Comparison of ENCODE assay signal across 27 cellular contexts in genomic region chr3:36803096-36803811, GRCh38. TPM values are rescaled to one million over a fixed set of nuclear protein-coding genes. Genes with fewer than 3 reads are reported as not detected.
"Had no signal": no experiment of that assay in that cellular context is flagged by ENCODE, and none has a peak within 500 bp of the region (broad histone marks: within the 10 kb centered on the region; RNA-seq: fewer than 3 reads in every experiment).

No MANE protein-coding gene starts in this region.

- DNase-seq: effector memory CD8-positive, alpha-beta T cell; foreskin keratinocyte; heart left ventricle; kidney; mesenchymal stem cell; mucosa of descending colon; naive B cell; right cardiac atrium; sigmoid colon; stimulated activated CD4-positive, alpha-beta T cell treated with anti-CD3 and anti-CD28 coated beads, Interleukin-2, amount 100 ng/mL, for 24 hours; stimulated activated CD4-positive, alpha-beta T cell treated with anti-CD3 and anti-CD28 coated beads, Interleukin-4, amount 100 ng/mL, for 4 hours; stimulated activated naive CD8-positive, alpha-beta T cell treated with anti-CD3 and anti-CD28 coated beads, Interleukin-15, Interleukin-2, amounts not matched to agents 100 U/mL and 50 U/mL, for 24 hours; substantia nigra; testis; tibial artery had no signal

- H3K4me3 ChIP-seq: coronary artery, gastroesophageal sphincter, heart left ventricle, hepatocyte, mucosa of descending colon, neural progenitor cell, prostate gland, sigmoid colon, testis, tibial artery had no signal

- H3K36me3 ChIP-seq: gastroesophageal sphincter, heart left ventricle, neural progenitor cell, prostate gland, sigmoid colon, tibial artery had no signal

- H3K9me3 ChIP-seq: prostate gland, testis had no signal

- H3K27ac ChIP-seq: coronary artery, foreskin keratinocyte, gastroesophageal sphincter, heart left ventricle, hepatocyte, neural progenitor cell, prostate gland, sigmoid colon, testis, tibial artery had no signal

- H3K27me3 ChIP-seq: foreskin keratinocyte, hepatocyte, neural progenitor cell, sigmoid colon, testis, tibial artery had no signal

- H3K4me1 ChIP-seq: foreskin keratinocyte, gastroesophageal sphincter, heart left ventricle, prostate gland, sigmoid colon, testis, tibial artery had no signal

- ATAC-seq: effector memory CD8-positive, alpha-beta T cell; foreskin keratinocyte; gastroesophageal sphincter; heart left ventricle; left lobe of liver; mucosa of descending colon; natural killer cell treated with Interleukin-12 subunit alpha and Interleukin-12 subunit beta and Interleukin-15 and Interleukin-18, amount 100 ng/mL, for 72 hours; right cardiac atrium; stimulated activated memory B cell treated with anti-CD40 and anti-IgM and Interleukin-4, amounts not matched to agents 10 μg/mL and 1 μg/mL and 100 μg/mL, for 72 hours; stimulated activated naive CD8-positive, alpha-beta T cell treated with anti-CD3 and anti-CD28 coated beads, Interleukin-15, Interleukin-2, amounts not matched to agents 100 U/mL and 50 U/mL, for 24 hours had no signal

RNA-seq across cellular contexts. Expression of gene DCLK3, which starts 38.9 kb away (rescaled TPM):
- total RNA-seq: dermis microvascular lymphatic vessel endothelial cell; fibroblast of lung; foreskin keratinocyte; kidney; lung microvascular endothelial cell; natural killer cell treated with Interleukin-12 subunit alpha and Interleukin-12 subunit beta and Interleukin-15 and Interleukin-18, amount 100 ng/mL, for 72 hours; renal cortical epithelial cell had no signal
